In the genomic region with DNA sequence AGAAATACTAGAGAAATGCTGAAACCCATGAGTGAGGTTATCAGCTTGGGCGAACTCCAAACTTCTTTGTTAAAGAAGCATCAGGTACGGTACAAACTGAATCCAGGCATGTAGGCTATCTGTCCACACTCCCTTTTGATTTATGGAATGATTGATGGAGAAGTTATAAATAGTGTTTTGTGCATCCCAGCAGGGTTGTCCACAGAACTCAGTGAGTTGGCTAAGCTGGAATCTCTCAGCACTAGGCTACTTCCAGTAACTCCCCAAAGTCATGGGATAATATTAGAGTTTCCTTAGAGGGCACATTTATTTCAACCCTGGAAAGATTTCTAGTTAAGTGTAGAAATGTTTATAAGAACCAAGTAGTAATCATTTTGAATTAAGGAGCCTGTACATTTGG, we compare ENCODE assay signal across 32 cellular contexts.
"Had no signal": no experiment of that assay in that cellular context is flagged by ENCODE, and none has a peak within 500 bp of the region (broad histone marks: within the 10 kb centered on the region; RNA-seq: fewer than 3 reads in every experiment).

No MANE protein-coding gene starts in this region.

- H3K9me3 ChIP-seq: MG63 had no signal

- H3K4me2 ChIP-seq: KMS-11 had no signal

- H3K36me3 ChIP-seq: MG63 had no signal

- H3K27ac ChIP-seq: KMS-11 had no signal

- H3K9ac ChIP-seq: KMS-11 had no signal

- DNase-seq: Karpas-422, Kasumi-1, KG1, MG63, MM.1S, MV-4-11, NCI-H1048, NCI-H1092, NCI-H1092 treated with DMSO at 0.1 percent for 48 hours, NCI-H1105, NCI-H1417 treated with DMSO at 0.1 percent for 48 hours, NCI-H1436, NCI-H1436 treated with DMSO at 0.1 percent for 48 hours, NCI-H146, NCI-H1694, NCI-H1694 treated with DMSO at 0.1 percent for 48 hours, NCI-H187 treated with DMSO at 0.1 percent for 48 hours, NCI-H1930, NCI-H2029, NCI-H2029 treated with DMSO at 0.1 percent for 48 hours, NCI-H2081, NCI-H2081 treated with DMSO at 0.1 percent for 48 hours, NCI-H2107, NCI-H2171, NCI-H2171 treated with DMSO at 0.1 percent for 48 hours, NCI-H2227 treated with DMSO at 0.1 percent for 48 hours, NCI-H226, NCI-H345, NCI-H446, NCI-H446 treated with DMSO at 0.1 percent for 48 hours, NCI-H510A had no signal

- H3K27me3 ChIP-seq: MG63 had no signal

- H3K4me3 ChIP-seq: MG63 had no signal
